18 cellular contexts compared by ENCODE assay signal in the genomic region with DNA sequence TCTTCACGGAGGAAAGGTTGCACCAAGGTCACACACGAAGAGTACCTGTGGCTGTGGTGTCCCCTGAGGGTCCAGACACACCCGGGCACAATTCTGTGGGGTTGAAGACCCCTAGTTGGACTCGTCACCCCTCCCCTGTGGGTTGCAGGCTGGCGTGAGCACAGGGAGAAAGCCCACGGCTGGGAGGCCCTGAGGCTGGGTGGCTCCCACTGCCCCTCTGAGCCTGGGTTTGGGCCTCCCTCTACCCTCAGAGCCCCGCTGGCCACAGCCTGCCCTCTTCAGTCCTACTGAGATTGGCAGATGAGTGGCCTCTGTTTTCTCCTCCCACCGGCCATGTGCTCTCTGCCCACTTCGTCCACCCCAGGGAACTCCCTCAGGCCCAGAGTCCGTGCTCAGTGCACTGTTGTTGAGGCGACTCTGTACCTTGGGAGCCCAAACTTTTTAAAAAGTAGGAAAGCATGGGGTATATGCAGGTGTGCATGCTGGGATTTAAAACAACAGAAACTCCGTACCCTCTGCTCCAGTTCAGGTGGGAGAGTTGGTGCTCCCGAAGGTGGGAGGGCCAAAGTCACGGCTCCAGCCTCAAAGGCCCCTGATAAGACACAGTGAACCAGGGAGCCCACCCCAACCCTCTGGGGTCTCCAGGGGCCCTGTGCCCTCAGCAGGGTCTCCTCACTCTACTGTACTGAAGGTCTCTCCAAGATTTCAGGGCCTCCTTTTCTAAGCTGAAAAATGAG. TPM values are rescaled to one million over a fixed set of nuclear protein-coding genes. Genes with fewer than 3 reads are reported as not detected.
DNase-seq lines count a peak whose midpoint lies in the region; ATAC-seq and TF ChIP-seq lines count a peak whose summit lies in the region.
"Had no signal": no experiment of that assay in that cellular context is flagged by ENCODE, and none has a peak within 500 bp of the region (broad histone marks: within the 10 kb centered on the region; RNA-seq: fewer than 3 reads in every experiment).

No MANE protein-coding gene starts in this region.

- no peaks in the 10 kb centered on the region for H3K36me3 Mint-ChIP-seq in type B pancreatic cell
- H3K36me3 Mint-ChIP-seq: naive B cell had no signal

- no peaks in the 10 kb centered on the region for H4K20me1 ChIP-seq in SK-N-SH (ENCODE audit: insufficient read depth)

- no peaks in the 10 kb centered on the region for H3F3A ChIP-seq in SK-N-SH (replicated peaks; ENCODE audit: insufficient read depth)

- TF ChIP-seq RAD21 in SK-N-SH (IDR thresholded peaks at IDR 0.05; ENCODE audit: low read length) = no peak

- H3K27me3 ChIP-seq in SK-N-SH (ENCODE audit: insufficient read depth) (no peaks in the 10 kb centered on the region), upper lobe of right lung (no peaks in the 10 kb centered on the region)
- H3K27me3 ChIP-seq: SJSA1 had no signal

- H3K9me3 ChIP-seq in SK-N-SH (no peaks in the 10 kb centered on the region), upper lobe of right lung (no peaks in the 10 kb centered on the region)
- H3K9me3 ChIP-seq: prostate gland, SJSA1 had no signal

- H3K4me3 Mint-ChIP-seq in type B pancreatic cell = no peak overlapping the region
- H3K4me3 Mint-ChIP-seq: activated CD8-positive, alpha-beta T cell treated with anti-CD3 and anti-CD28 coated beads, Interleukin-2, amount 10 ng/mL, durations not matched to agents 7 days and 5 days; activated T-helper 1 cell treated with anti-CD3 and anti-CD28 coated beads, Interleukin-12 subunit alpha, Interleukin-12 subunit beta, Interleukin-2, Interleukin-4 antibody, amounts not matched to agents 30 ng/mL and 10 ng/mL and 1 ng/mL, durations not matched to agents 14 hours and 24 hours and 36 hours; CD4-positive, alpha-beta T cell had no signal

- 93% methylated on average over 13 of the region's 14 CpGs for WGBS in SK-N-SH (ENCODE audit: low lambda C conversion rate)

- TF ChIP-seq CTCF in SK-N-SH (IDR thresholded peaks at IDR 0.05) (no peak), coronary artery (IDR thresholded peaks at IDR 0.05) (no peak), upper lobe of right lung (IDR thresholded peaks at IDR 0.05) (no peak), type B pancreatic cell (conservative IDR thresholded peaks at IDR 0.05) (no peak)

- H3K4me1 ChIP-seq in SK-N-SH (ENCODE audit: control insufficient read depth in 1 of 2, insufficient read depth in 2 of 2, low read depth in 1 of 2, low read length in 1 of 2) = peaks cover 13 to 77% of the 10 kb centered on the region in 2 experiments; a peak in 3 of 4 replicates
- no peaks in the 10 kb centered on the region for H3K4me1 ChIP-seq in upper lobe of right lung

- peak overlapping the region in 1 of 2 experiments; percentile 79; a peak in 2 of 4 replicates for H3K27ac ChIP-seq in SK-N-SH (ENCODE audit: low read depth in 2 of 2, low read length in 1 of 2)
- H3K27ac ChIP-seq in coronary artery = peak overlapping the region; percentile 37 to 72
- no peak overlapping the region for H3K27ac ChIP-seq in upper lobe of right lung
- H3K27ac ChIP-seq: prostate gland, SJSA1 had no signal

- no peaks in the 10 kb centered on the region for H3K27me3 Mint-ChIP-seq in type B pancreatic cell
- H3K27me3 Mint-ChIP-seq: CD4-positive, alpha-beta T cell had no signal

- 0 out of 2 replicates have a peak overlapping the region, but pooled peaks have one; percentile 22 for H2AFZ ChIP-seq in SK-N-SH (ENCODE audit: low read depth)

- H3K4me1 Mint-ChIP-seq in type B pancreatic cell (ENCODE audit: unreplicated experiment) = peaks cover 9% of the 10 kb centered on the region

- CTCF ChIA-PET in SK-N-SH (lab: Yijun Ruan, JAX) = interaction anchor here (1.1 kb wide), 1 partner anchor 13 kb away, joined by 3 read pairs; no protein-coding TSS in a partner anchor

- H3K36me3 ChIP-seq in SK-N-SH (replicated peaks in 1 of 2; ENCODE audit: control insufficient read depth in 1 of 2, insufficient read depth in 2 of 2, low read length in 1 of 2) = peaks cover 0 to 2% of the 10 kb centered on the region in 2 experiments
- no peaks in the 10 kb centered on the region for H3K36me3 ChIP-seq in upper lobe of right lung
- H3K36me3 ChIP-seq: prostate gland, SJSA1 had no signal

- no peaks in the 10 kb centered on the region for H3K9me2 ChIP-seq in SK-N-SH

- H3K9ac ChIP-seq in SK-N-SH = no peak overlapping the region

- intact Hi-C loops in upper lobe of right lung (cut with DNase I) = no loop called here

- no peak for ATAC-seq in SK-N-SH treated with all-trans-retinoic acid at 6 μM for 48 hours
- no peak for ATAC-seq in upper lobe of right lung
- ATAC-seq: activated CD8-positive, alpha-beta T cell treated with anti-CD3 and anti-CD28 coated beads, Interleukin-2, amount 10 ng/mL, durations not matched to agents 7 days and 5 days; left lobe of liver had no signal

- POLR2A ChIA-PET in SK-N-SH (lab: Yijun Ruan, JAX) = no interaction called here

- no peaks in the 10 kb centered on the region for H3K79me2 ChIP-seq in SK-N-SH (ENCODE audit: insufficient read depth)

- no peak overlapping the region for H3K4me2 ChIP-seq in SK-N-SH

- TF ChIP-seq EP300 in SK-N-SH (IDR thresholded peaks at IDR 0.05; ENCODE audit: borderline replicate concordance in 1 of 2, low read depth in 1 of 2, low read length in 1 of 2) = no peak

- no peaks in the 10 kb centered on the region for H3K9me3 Mint-ChIP-seq in type B pancreatic cell
- H3K9me3 Mint-ChIP-seq: activated T-helper 1 cell treated with anti-CD3 and anti-CD28 coated beads, Interleukin-12 subunit alpha, Interleukin-12 subunit beta, Interleukin-2, Interleukin-4 antibody, amounts not matched to agents 30 ng/mL and 10 ng/mL and 1 ng/mL, durations not matched to agents 14 hours and 24 hours and 36 hours; CD4-positive, alpha-beta T cell; naive B cell had no signal

- no peak for DNase-seq in SK-N-SH
- DNase-seq in coronary artery (ENCODE audit: low spot score) = peak; percentile 70
- DNase-seq in mesenteric fat pad (ENCODE audit: low spot score) = peak; percentile 81
- peak; percentile 53 for DNase-seq in upper lobe of right lung
- no peak for DNase-seq in activated CD4-positive, CD25-positive, alpha-beta regulatory T cell treated with anti-CD3 and anti-CD28 coated beads, Interleukin-2, amount 50 U/mL, for 72 hours
- DNase-seq in NCI-H1417 (lab: John Stamatoyannopoulos, UW) = no peak
- no peak for DNase-seq in type B pancreatic cell (ENCODE audit: extremely low spot score, unreplicated experiment)
- DNase-seq: activated CD8-positive, alpha-beta T cell treated with anti-CD3 and anti-CD28 coated beads, Interleukin-2, amount 10 ng/mL, durations not matched to agents 7 days and 5 days; CD4-positive, alpha-beta T cell; hippocampal formation; Karpas-422; naive B cell had no signal

- no peak overlapping the region for H3K4me3 ChIP-seq in SK-N-SH (ENCODE audit: low read depth in 2 of 2, low read length in 1 of 2)
- H3K4me3 ChIP-seq in coronary artery = no peak overlapping the region
- H3K4me3 ChIP-seq in upper lobe of right lung = no peak overlapping the region
- H3K4me3 ChIP-seq: prostate gland, SJSA1 had no signal

- H3K27ac Mint-ChIP-seq in type B pancreatic cell = no peak overlapping the region
- H3K27ac Mint-ChIP-seq: activated CD8-positive, alpha-beta T cell treated with anti-CD3 and anti-CD28 coated beads, Interleukin-2, amount 10 ng/mL, durations not matched to agents 7 days and 5 days; activated T-helper 1 cell treated with anti-CD3 and anti-CD28 coated beads, Interleukin-12 subunit alpha, Interleukin-12 subunit beta, Interleukin-2, Interleukin-4 antibody, amounts not matched to agents 30 ng/mL and 10 ng/mL and 1 ng/mL, durations not matched to agents 14 hours and 24 hours and 36 hours; CD4-positive, alpha-beta T cell; naive B cell had no signal

TF ChIP-seq in SK-N-SH, 30 proteins besides CTCF, POLR2A, EP300 and RAD21 (continues in another document):
- TF ChIP-seq, protein P1, sequence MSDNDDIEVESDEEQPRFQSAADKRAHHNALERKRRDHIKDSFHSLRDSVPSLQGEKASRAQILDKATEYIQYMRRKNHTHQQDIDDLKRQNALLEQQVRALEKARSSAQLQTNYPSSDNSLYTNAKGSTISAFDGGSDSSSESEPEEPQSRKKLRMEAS (IDR thresholded peaks at IDR 0.05; ENCODE audit: low read depth) = no peak
- TF ChIP-seq NFIC (IDR thresholded peaks at IDR 0.05; ENCODE audit: borderline replicate concordance) = no peak
- TF ChIP-seq TCF12 (IDR thresholded peaks at IDR 0.05) = no peak
- no peak for TF ChIP-seq EZH2phosphoT487 (IDR thresholded peaks at IDR 0.05; ENCODE audit: borderline replicate concordance, low read depth)
- TF ChIP-seq, protein P2, sequence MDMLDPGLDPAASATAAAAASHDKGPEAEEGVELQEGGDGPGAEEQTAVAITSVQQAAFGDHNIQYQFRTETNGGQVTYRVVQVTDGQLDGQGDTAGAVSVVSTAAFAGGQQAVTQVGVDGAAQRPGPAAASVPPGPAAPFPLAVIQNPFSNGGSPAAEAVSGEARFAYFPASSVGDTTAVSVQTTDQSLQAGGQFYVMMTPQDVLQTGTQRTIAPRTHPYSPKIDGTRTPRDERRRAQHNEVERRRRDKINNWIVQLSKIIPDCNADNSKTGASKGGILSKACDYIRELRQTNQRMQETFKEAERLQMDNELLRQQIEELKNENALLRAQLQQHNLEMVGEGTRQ (IDR thresholded peaks at IDR 0.05; ENCODE audit: borderline replicate concordance, low read depth, low read length) = no peak

TF ChIP-seq in SK-N-SH treated with all-trans-retinoic acid at 6 μM for 48 hours, 23 proteins besides CTCF, POLR2A, EP300 and RAD21:
- TF ChIP-seq RARB (CRISPR knock-in tag; IDR thresholded peaks at IDR 0.05) (no peak), BACH2 (CRISPR knock-in tag; IDR thresholded peaks at IDR 0.05; ENCODE audit: borderline replicate concordance) (no peak)

RNA-seq across cellular contexts. Expression of a gene that starts 19.1 kb away (rescaled TPM):
- 21.2 and 27.9 TPM in 2 replicates for polyA plus RNA-seq in SK-N-SH (2012; rRNA removed)
- 9.2 and 16.3 TPM in 2 replicates for polyA plus RNA-seq in SK-N-SH (2012; cell fraction: cytosol; rRNA removed)
- 6.3 and 8.5 TPM in 2 replicates for polyA plus RNA-seq in SK-N-SH (2012; cell fraction: nucleus; rRNA removed)
- total RNA-seq in mesenteric fat pad (21.8 TPM), upper lobe of right lung (11.1 TPM), type B pancreatic cell (ENCODE audit: low replicate concordance) (11.3 and 23.8 TPM in 2 replicates)
- total RNA-seq: CD4-positive, alpha-beta T cell; H4 had no signal

Comparison
In these comparisons a context has a peak if more than half of its experiments do, and no peak if none do; other contexts are left out.
1. DNase-seq: peak in coronary artery (single experiment), mesenteric fat pad (single experiment) and upper lobe of right lung (single experiment); none in SK-N-SH (single experiment), activated CD4-positive, CD25-positive, alpha-beta regulatory T cell treated with anti-CD3 and anti-CD28 coated beads, Interleukin-2, amount 50 U/mL, for 72 hours (single experiment), NCI-H1417 (0 of 3) and type B pancreatic cell (single experiment).